Comparison of ENCODE assay signal across 17 cellular contexts in genomic region chrX:19956923-19957322, GRCh38.
"Had no signal": no experiment of that assay in that cellular context is flagged by ENCODE, and none has a peak within 500 bp of the region (broad histone marks: within the 10 kb centered on the region; RNA-seq: fewer than 3 reads in every experiment).

No MANE protein-coding gene starts in this region.

- H3K4me1 ChIP-seq: body of pancreas, parathyroid adenoma had no signal

- H3K4me3 ChIP-seq: body of pancreas, coronary artery, skin epidermis, tibial artery had no signal

- H3K9me3 ChIP-seq: body of pancreas, tibial artery had no signal

- H3K27ac ChIP-seq: body of pancreas, coronary artery, parathyroid adenoma, skin epidermis, tibial artery had no signal

- ATAC-seq: body of pancreas; SK-N-SH treated with all-trans-retinoic acid at 6 μM for 48 hours; stimulated activated naive B cell treated with anti-CD40 and anti-IgM and Interleukin-4, amounts not matched to agents 10 μg/mL and 1 μg/mL and 100 μg/mL, for 72 hours had no signal

- H3K27me3 ChIP-seq: body of pancreas, tibial artery had no signal

- DNase-seq: activated CD4-positive, alpha-beta T cell treated with anti-CD3 and anti-CD28 coated beads for 1 hour; activated CD4-positive, alpha-beta T cell treated with anti-CD3 and anti-CD28 coated beads, Interleukin-2, amount 50 U/mL, for 48 hours; activated naive CD4-positive, alpha-beta T cell treated with anti-CD3 and anti-CD28 coated beads, Interleukin-2, amount 10 ng/mL, durations not matched to agents 7 days and 5 days; effector CD4-positive, alpha-beta T cell; head of caudate nucleus; mammary epithelial cell; naive B cell; stimulated activated CD4-positive, alpha-beta T cell treated with anti-CD3 and anti-CD28 coated beads, Interleukin-15, amount 100 ng/mL, for 24 hours; stimulated activated CD4-positive, alpha-beta T cell treated with anti-CD3 and anti-CD28 coated beads, Interleukin-4, amount 100 ng/mL, for 1 hour; stimulated activated naive B cell treated with anti-CD40 and anti-IgM and Interleukin-4, amounts not matched to agents 10 μg/mL and 1 μg/mL and 100 μg/mL, for 72 hours; T-helper 1 cell had no signal
